Comparison of ENCODE assay signal across 8 cellular contexts in genomic region chr1:242523968-242524570, GRCh38. TPM values are rescaled to one million over a fixed set of nuclear protein-coding genes. Genes with fewer than 3 reads are reported as not detected.
DNase-seq lines count a peak whose midpoint lies in the region; TF ChIP-seq lines count a peak whose summit lies in the region.

No MANE protein-coding gene starts in this region.

- H3K9ac ChIP-seq in Karpas-422 (ENCODE audit: low read length): no peak overlapping the region

- no peak for TF ChIP-seq POLR2A in vagina (IDR thresholded peaks at IDR 0.05)

- WGBS in mesodermal cell (ENCODE audit: insufficient coverage in 2 of 2), 2 experiments: 0 to 1% methylated on average over 34 to 42 of the region's 70 CpGs

- no peak overlapping the region for H3K27ac ChIP-seq in mesodermal cell (ENCODE audit: low read depth, low read length, severe bottlenecking)
- H3K27ac ChIP-seq in vagina: no peak overlapping the region
- no peak overlapping the region for H3K27ac ChIP-seq in Karpas-422 (ENCODE audit: low read length)

- H3K4me1 ChIP-seq in mesodermal cell (ENCODE audit: control insufficient read depth, insufficient read depth, low read length, poor library complexity, severe bottlenecking) (peaks cover 7% of the 10 kb centered on the region), vagina (peaks cover 16% of the 10 kb centered on the region), Karpas-422 (ENCODE audit: low read length) (no peaks in the 10 kb centered on the region)

- H3K4me2 ChIP-seq in Karpas-422 (ENCODE audit: low read depth, low read length, poor library complexity, severe bottlenecking): no peak overlapping the region

- H3K79me2 ChIP-seq in Karpas-422 (ENCODE audit: low read length): no peaks in the 10 kb centered on the region

- peak overlapping the region; percentile 40 for H3K4me3 ChIP-seq in mesodermal cell (ENCODE audit: extremely low read depth, insufficient read depth, low read length, poor library complexity, severe bottlenecking)
- peak overlapping the region; percentile 31 to 43 for H3K4me3 ChIP-seq in vagina
- no peak overlapping the region for H3K4me3 ChIP-seq in Karpas-422 (ENCODE audit: low read length)

- no peaks in the 10 kb centered on the region for H3K9me2 ChIP-seq in Karpas-422 (replicated peaks; ENCODE audit: insufficient read depth, low read length)

- no peak overlapping the region for H2AFZ ChIP-seq in Karpas-422 (ENCODE audit: low read length)

- intact Hi-C loops in vagina (cut with DNase I): no loop called here

- no peaks in the 10 kb centered on the region for H3K9me3 ChIP-seq in mesodermal cell (ENCODE audit: control insufficient read depth, low read length)
- H3K9me3 ChIP-seq in vagina: no peaks in the 10 kb centered on the region
- no peaks in the 10 kb centered on the region for H3K9me3 ChIP-seq in Karpas-422 (ENCODE audit: low read length)

- peak; percentile 65 for DNase-seq in NCI-H82 (lab: John Stamatoyannopoulos, UW)
- no peak for DNase-seq in NCI-H82 treated with DMSO at 0.1 percent for 48 hours (lab: John Stamatoyannopoulos, UW; ENCODE audit: unreplicated experiment)
- DNase-seq in NCI-H510A (lab: John Stamatoyannopoulos, UW): peak; percentile 52
- DNase-seq in dermis blood vessel endothelial cell: peak; percentile 20
- DNase-seq in vagina (ENCODE audit: extremely low spot score in 2 of 2): no peak
- DNase-seq in Karpas-422: no peak
- DNase-seq in A172 (ENCODE audit: low spot score): no peak

- H3K36me3 ChIP-seq in mesodermal cell (ENCODE audit: control insufficient read depth, insufficient read depth, low read length) (no peaks in the 10 kb centered on the region), vagina (no peaks in the 10 kb centered on the region), Karpas-422 (ENCODE audit: insufficient read depth, low read length) (no peaks in the 10 kb centered on the region)

- H4K20me1 ChIP-seq in Karpas-422 (ENCODE audit: insufficient read depth, low read depth, low read length): no peaks in the 10 kb centered on the region

- TF ChIP-seq CTCF in vagina (IDR thresholded peaks at IDR 0.05): no peak

- H3K27me3 ChIP-seq in vagina: no peaks in the 10 kb centered on the region
- H3K27me3 ChIP-seq in Karpas-422 (ENCODE audit: low read length): no peaks in the 10 kb centered on the region

RNA-seq across cellular contexts. Expression of gene PLD5, which starts 0.4 kb away (rescaled TPM):
- not detected in 2 replicates for total RNA-seq in dermis blood vessel endothelial cell
- polyA plus RNA-seq in mesodermal cell (2013, experiment 1 of 2): 1.2 TPM
- 0.86 TPM for polyA plus RNA-seq in mesodermal cell (2013, experiment 2 of 2)
- total RNA-seq in vagina: 1.5 TPM
- not detected in 2 replicates for total RNA-seq in Karpas-422 (2014; rRNA removed; shearing (Covaris generic); ENCODE audit: low replicate concordance)
- total RNA-seq in A172 (2014; rRNA removed; shearing (Covaris generic)): not detected in 2 replicates

Comparison
In these comparisons a context has a peak if more than half of its experiments do, and no peak if none do; other contexts are left out.
1. DNase-seq: peak in NCI-H82 (single experiment), NCI-H510A (single experiment) and dermis blood vessel endothelial cell (single experiment); none in NCI-H82 treated with DMSO at 0.1 percent for 48 hours (single experiment), vagina (0 of 2), Karpas-422 (single experiment) and A172 (single experiment).